In genomic region chr20:33062105-33062629, GRCh38 we compare ENCODE assay signal across 21 cellular contexts. TPM values are rescaled to one million over a fixed set of nuclear protein-coding genes. Genes with fewer than 3 reads are reported as not detected.
A peak's percentile ranks its signal among the peaks of the same experiment; 100 is the strongest.
DNase-seq lines count a peak whose midpoint lies in the region; ATAC-seq, FAIRE-seq and TF ChIP-seq lines count a peak whose summit lies in the region.
"Had no signal": no experiment of that assay in that cellular context is flagged by ENCODE, and none has a peak within 500 bp of the region (broad histone marks: within the 10 kb centered on the region; RNA-seq: fewer than 3 reads in every experiment).

No MANE protein-coding gene starts in this region.

- H3K27ac Mint-ChIP-seq in activated CD4-positive, alpha-beta memory T cell treated with anti-CD3 and anti-CD28 coated beads, Interleukin-2, amount 10 ng/mL, durations not matched to agents 7 days and 5 days, result no peak overlapping the region
- H3K27ac Mint-ChIP-seq: CD14-positive monocyte had no signal

- H3K36me3 Mint-ChIP-seq in activated CD4-positive, alpha-beta memory T cell treated with anti-CD3 and anti-CD28 coated beads, Interleukin-2, amount 10 ng/mL, durations not matched to agents 7 days and 5 days (ENCODE audit: low read depth), result no peaks in the 10 kb centered on the region
- H3K36me3 Mint-ChIP-seq: CD14-positive monocyte had no signal

- peak overlapping the region in 8 of 11 experiments; percentile 11 to 72 (median 58); a peak in 10 of 22 replicates for H3K4me2 ChIP-seq in BLaER1 treated with 17β-estradiol and CSF1 and Interleukin-3, amounts not matched to agents 10 nM and 100 nM
- H3K4me2 ChIP-seq: PC-9 had no signal

- no peak for TF ChIP-seq CTCF in WERI-Rb-1 (IDR thresholded peaks at IDR 0.05; ENCODE audit: low read depth, low read length)

- H3K27me3 Mint-ChIP-seq in activated CD4-positive, alpha-beta memory T cell treated with anti-CD3 and anti-CD28 coated beads, Interleukin-2, amount 10 ng/mL, durations not matched to agents 7 days and 5 days, result no peaks in the 10 kb centered on the region

- H3K4me3 Mint-ChIP-seq in activated CD4-positive, alpha-beta memory T cell treated with anti-CD3 and anti-CD28 coated beads, Interleukin-2, amount 10 ng/mL, durations not matched to agents 7 days and 5 days, result no peak overlapping the region
- H3K4me3 Mint-ChIP-seq: CD14-positive monocyte had no signal

- no peak for DNase-seq in WERI-Rb-1
- DNase-seq in ecto neural progenitor cell (ENCODE audit: low spot score), result peak; percentile 70
- no peak for DNase-seq in sciatic nerve (ENCODE audit: low spot score)
- DNase-seq in activated CD4-positive, alpha-beta memory T cell treated with anti-CD3 and anti-CD28 coated beads, Interleukin-2, amount 10 ng/mL, durations not matched to agents 7 days and 5 days, result no peak
- DNase-seq in NCI-H1417 treated with DMSO at 0.1 percent for 48 hours (lab: John Stamatoyannopoulos, UW), result no peak
- DNase-seq in GM03348 (ENCODE audit: low spot score), result no peak
- DNase-seq in RCC 7860 (ENCODE audit: low spot score), result no peak
- DNase-seq: AML-193, GF-D8, KBM-7, NCI-H1092, NCI-H1436 treated with DMSO at 0.1 percent for 48 hours, NCI-H1930, NCI-H69, PC-9 had no signal

- H3K9me3 Mint-ChIP-seq in activated CD4-positive, alpha-beta memory T cell treated with anti-CD3 and anti-CD28 coated beads, Interleukin-2, amount 10 ng/mL, durations not matched to agents 7 days and 5 days, result no peaks in the 10 kb centered on the region
- H3K9me3 Mint-ChIP-seq: CD14-positive monocyte had no signal

- no peaks in the 10 kb centered on the region for H3K9me3 ChIP-seq in BLaER1 treated with 17β-estradiol and CSF1 and Interleukin-3, amounts not matched to agents 10 nM and 100 nM (replicated peaks in 1 of 11)
- no peaks in the 10 kb centered on the region for H3K9me3 ChIP-seq in WERI-Rb-1 (ENCODE audit: severe bottlenecking)

- no peak overlapping the region for H3K9ac ChIP-seq in BLaER1 treated with 17β-estradiol and CSF1 and Interleukin-3, amounts not matched to agents 10 nM and 100 nM

- peak overlapping the region in 4 of 11 experiments; percentile 14 to 42 (median 23); a peak in 3 of 22 replicates for H3K27ac ChIP-seq in BLaER1 treated with 17β-estradiol and CSF1 and Interleukin-3, amounts not matched to agents 10 nM and 100 nM
- H3K27ac ChIP-seq in WERI-Rb-1, result peak overlapping the region; percentile 50; the same call in 1 of the 2 replicates
- H3K27ac ChIP-seq: PC-9, RWPE1 had no signal

- peaks cover 0 to 45% (median 30%) of the 10 kb centered on the region in 10 experiments; a peak in 16 of 20 replicates for H3K4me1 ChIP-seq in BLaER1 treated with 17β-estradiol and CSF1 and Interleukin-3, amounts not matched to agents 10 nM and 100 nM

- no peaks in the 10 kb centered on the region for H3K27me3 ChIP-seq in BLaER1 treated with 17β-estradiol and CSF1 and Interleukin-3, amounts not matched to agents 10 nM and 100 nM
- H3K27me3 ChIP-seq in WERI-Rb-1 (ENCODE audit: insufficient read depth, low read depth, severe bottlenecking), result no peaks in the 10 kb centered on the region

- POLR2A ChIA-PET in activated CD4-positive, alpha-beta memory T cell treated with anti-CD3 and anti-CD28 coated beads, Interleukin-2, amount 10 ng/mL, durations not matched to agents 7 days and 5 days (lab: Charles Lee), result no interaction called here

- peak; percentile 54 for ATAC-seq in sciatic nerve

- no peak for FAIRE-seq in RCC 7860 (lab: Jason Lieb, UNC)
- FAIRE-seq: H54 had no signal

- intact Hi-C loops in sciatic nerve (cut with DNase I), result no loop called here

- H3K4me1 Mint-ChIP-seq in activated CD4-positive, alpha-beta memory T cell treated with anti-CD3 and anti-CD28 coated beads, Interleukin-2, amount 10 ng/mL, durations not matched to agents 7 days and 5 days, result no peaks in the 10 kb centered on the region

- H4K20me1 ChIP-seq in BLaER1 treated with 17β-estradiol and CSF1 and Interleukin-3, amounts not matched to agents 10 nM and 100 nM, result no peaks in the 10 kb centered on the region

- no peak overlapping the region for H3K4me3 ChIP-seq in BLaER1 treated with 17β-estradiol and CSF1 and Interleukin-3, amounts not matched to agents 10 nM and 100 nM
- H3K4me3 ChIP-seq in WERI-Rb-1 (ENCODE audit: low read depth, low read length), result no peak overlapping the region
- H3K4me3 ChIP-seq: PC-9 had no signal

- H3K36me3 ChIP-seq in BLaER1 treated with 17β-estradiol and CSF1 and Interleukin-3, amounts not matched to agents 10 nM and 100 nM, result no peaks in the 10 kb centered on the region
- no peaks in the 10 kb centered on the region for H3K36me3 ChIP-seq in WERI-Rb-1

- CTCF ChIA-PET in activated CD4-positive, alpha-beta memory T cell treated with anti-CD3 and anti-CD28 coated beads, Interleukin-2, amount 10 ng/mL, durations not matched to agents 7 days and 5 days (lab: Charles Lee), result no interaction called here

RNA-seq across cellular contexts. Expression of gene BPIFB3, which starts 8.5 kb away (rescaled TPM):
- not detected for total RNA-seq in sciatic nerve
- not detected for total RNA-seq in activated CD4-positive, alpha-beta memory T cell treated with anti-CD3 and anti-CD28 coated beads, Interleukin-2, amount 10 ng/mL, durations not matched to agents 7 days and 5 days
- total RNA-seq: A172, NCI-H460, PC-9 had no signal

RNA-seq across cellular contexts. Expression of gene BPIFB4, which starts 17.3 kb away (rescaled TPM):
- total RNA-seq in sciatic nerve, result not detected
- not detected for total RNA-seq in activated CD4-positive, alpha-beta memory T cell treated with anti-CD3 and anti-CD28 coated beads, Interleukin-2, amount 10 ng/mL, durations not matched to agents 7 days and 5 days
- total RNA-seq: A172, NCI-H460, PC-9 had no signal

RNA-seq across cellular contexts. Expression of gene BPIFB6, which starts 30.7 kb away (rescaled TPM):
- total RNA-seq in sciatic nerve, result not detected
- total RNA-seq in activated CD4-positive, alpha-beta memory T cell treated with anti-CD3 and anti-CD28 coated beads, Interleukin-2, amount 10 ng/mL, durations not matched to agents 7 days and 5 days, result not detected
- total RNA-seq: A172, NCI-H460, PC-9 had no signal

RNA-seq across cellular contexts. Expression of gene BPIFB2, which starts 54.7 kb away (rescaled TPM):
- total RNA-seq in sciatic nerve, result not detected
- not detected for total RNA-seq in activated CD4-positive, alpha-beta memory T cell treated with anti-CD3 and anti-CD28 coated beads, Interleukin-2, amount 10 ng/mL, durations not matched to agents 7 days and 5 days
- total RNA-seq: A172, NCI-H460, PC-9 had no signal

RNA-seq across cellular contexts. Expression of gene SUN5, which starts 57.9 kb away (rescaled TPM):
- not detected for total RNA-seq in sciatic nerve
- total RNA-seq in activated CD4-positive, alpha-beta memory T cell treated with anti-CD3 and anti-CD28 coated beads, Interleukin-2, amount 10 ng/mL, durations not matched to agents 7 days and 5 days, result not detected
- total RNA-seq: A172, NCI-H460, PC-9 had no signal
